Comparison of ENCODE assay signal across 10 cellular contexts in the genomic region with DNA sequence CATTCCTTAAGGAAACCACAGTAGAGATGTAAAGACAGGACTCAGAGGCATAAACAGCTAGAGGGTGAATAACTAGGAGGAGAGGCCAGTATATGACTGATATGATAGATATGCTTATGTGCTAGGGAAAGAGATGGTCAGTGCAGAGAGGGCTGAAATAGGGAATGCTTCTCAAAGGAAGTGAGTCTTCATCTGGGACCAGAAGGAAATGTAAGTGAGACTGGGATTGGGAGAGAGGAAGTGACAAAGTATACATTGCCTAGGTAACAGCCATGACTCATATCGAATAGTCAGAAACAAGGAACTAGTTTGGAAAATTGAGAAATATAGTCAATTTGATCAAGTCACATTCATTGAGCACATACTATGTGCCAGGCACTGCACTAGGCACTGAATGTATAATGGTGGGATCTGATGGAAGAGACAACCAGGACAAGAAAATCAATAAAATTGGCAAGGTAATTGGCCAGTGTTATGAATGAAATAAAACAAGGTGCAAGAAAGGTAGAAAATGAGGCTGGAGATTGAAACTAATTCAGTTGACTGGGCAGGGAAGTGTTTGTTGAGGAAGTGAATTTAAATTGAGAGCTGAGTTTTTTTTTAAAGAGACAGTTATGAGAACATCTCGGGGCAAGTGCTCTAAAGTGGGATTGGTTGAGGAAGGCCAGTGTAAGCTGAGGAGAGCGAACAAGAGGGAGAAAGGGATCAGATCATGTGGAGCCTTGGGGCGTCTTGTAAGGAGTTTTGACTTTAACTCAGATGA. TPM values are rescaled to one million over a fixed set of nuclear protein-coding genes. Genes with fewer than 3 reads are reported as not detected.
A peak's percentile ranks its signal among the peaks of the same experiment; 100 is the strongest.
DNase-seq lines count a peak whose midpoint lies in the region; ATAC-seq, FAIRE-seq and TF ChIP-seq lines count a peak whose summit lies in the region.
"Had no signal": no experiment of that assay in that cellular context is flagged by ENCODE, and none has a peak within 500 bp of the region (broad histone marks: within the 10 kb centered on the region; RNA-seq: fewer than 3 reads in every experiment).

No MANE protein-coding gene starts in this region.

- peaks cover 80% of the 10 kb centered on the region for H3K4me1 ChIP-seq in DND-41 (ENCODE audit: insufficient read depth, low read length)
- peaks cover 34% of the 10 kb centered on the region for H3K4me1 ChIP-seq in astrocyte (ENCODE audit: insufficient read depth, low read length)
- peaks cover 64 to 69% of the 10 kb centered on the region in 2 donors for H3K4me1 ChIP-seq in naive thymus-derived CD4-positive, alpha-beta T cell (ENCODE audit: control insufficient read depth in 2 of 2, insufficient read depth in 2 of 2, low read length in 2 of 2)
- peaks cover 31% of the 10 kb centered on the region for H3K4me1 ChIP-seq in suprapubic skin
- peaks cover 15 to 24% of the 10 kb centered on the region in 2 donors for H3K4me1 ChIP-seq in gastrocnemius medialis

- H3K36me3 Mint-ChIP-seq in astrocyte (ENCODE audit: low read depth, unreplicated experiment), result peaks cover 2% of the 10 kb centered on the region
- H3K36me3 Mint-ChIP-seq in naive thymus-derived CD4-positive, alpha-beta T cell, result peaks cover 7 to 55% (median 50%) of the 10 kb centered on the region in 5 donors

- ATAC-seq in DND-41 (ENCODE audit: insufficient read depth, low read depth), result no peak
- ATAC-seq in naive thymus-derived CD4-positive, alpha-beta T cell, result peak; percentile 23
- ATAC-seq in gastrocnemius medialis, result no peak
- ATAC-seq in GM18870 (IDR thresholded peaks at IDR 0.05; ENCODE audit: unreplicated experiment), result no peak

- FAIRE-seq in astrocyte (lab: Jason Lieb, UNC), result no peak

- WGBS in suprapubic skin, result 90% methylated on average over 4 of the region's 4 CpGs

- H3K9me3 Mint-ChIP-seq in astrocyte (ENCODE audit: unreplicated experiment), result no peaks in the 10 kb centered on the region
- H3K9me3 Mint-ChIP-seq in naive thymus-derived CD4-positive, alpha-beta T cell, result peaks cover 0 to 2% (median 0%) of the 10 kb centered on the region in 11 donors

- H3K27ac Mint-ChIP-seq in astrocyte (ENCODE audit: unreplicated experiment), result peak overlapping the region; percentile 55
- peak overlapping the region; percentile 67 to 99 (median 87) for H3K27ac Mint-ChIP-seq in naive thymus-derived CD4-positive, alpha-beta T cell

- H3K27ac ChIP-seq in DND-41 (ENCODE audit: low read length) (peak overlapping the region; percentile 32), astrocyte (ENCODE audit: low read depth, low read length) (peak overlapping the region; percentile 92), suprapubic skin (no peak overlapping the region), gastrocnemius medialis (no peak overlapping the region)
- peak overlapping the region; percentile 58 for H3K27ac ChIP-seq in naive thymus-derived CD4-positive, alpha-beta T cell (ENCODE audit: low read depth, low read length)
- H3K27ac ChIP-seq: HL-60 had no signal

- H3K4me3 ChIP-seq in DND-41 (ENCODE audit: low read depth in 1 of 2, low read length in 2 of 2), result no peak overlapping the region
- no peak overlapping the region for H3K4me3 ChIP-seq in MG63
- H3K4me3 ChIP-seq in astrocyte (ENCODE audit: insufficient read depth, low read depth, low read length), result peak overlapping the region; percentile 1
- H3K4me3 ChIP-seq in naive thymus-derived CD4-positive, alpha-beta T cell (ENCODE audit: low read length), result peak overlapping the region; percentile 43
- no peak overlapping the region for H3K4me3 ChIP-seq in suprapubic skin
- H3K4me3 ChIP-seq in gastrocnemius medialis, result no peak overlapping the region

- H3K79me2 ChIP-seq in DND-41 (ENCODE audit: insufficient read depth, low read length) (peaks cover 80% of the 10 kb centered on the region), astrocyte (ENCODE audit: insufficient read depth, low read length) (no peaks in the 10 kb centered on the region)

- peaks cover 24% of the 10 kb centered on the region for H3K4me1 Mint-ChIP-seq in astrocyte (ENCODE audit: low read depth, unreplicated experiment)
- H3K4me1 Mint-ChIP-seq in naive thymus-derived CD4-positive, alpha-beta T cell, result peaks cover 63 to 79% (median 75%) of the 10 kb centered on the region in 7 donors

- CTCF ChIA-PET in naive thymus-derived CD4-positive, alpha-beta T cell (lab: Charles Lee), result interaction anchor here (0.5 to 4.2 kb wide), 3 partner anchors 12 to 82 kb away, joined by 3 to 13 read pairs (median 3); no protein-coding TSS in a partner anchor

- POLR2A ChIA-PET in naive thymus-derived CD4-positive, alpha-beta T cell (lab: Charles Lee), result interaction anchor here (1.1 to 4.9 kb wide), 7 partner anchors 10 to 72 kb away, joined by 3 to 31 read pairs (median 4); partner anchors contain the start of gene LNPEP

- H2AFZ ChIP-seq in DND-41 (ENCODE audit: low read depth, low read length) (no peak overlapping the region), astrocyte (ENCODE audit: low read depth, low read length) (no peak overlapping the region)

- H3K4me2 ChIP-seq in DND-41 (ENCODE audit: insufficient read depth, low read length) (peak overlapping the region; percentile 37), astrocyte (ENCODE audit: low read length) (peak overlapping the region; percentile 66)

- DNase-seq in DND-41, result no peak
- DNase-seq in MG63, result peak; percentile 20
- DNase-seq in astrocyte (ENCODE audit: low read depth), result peak; percentile 66
- no peak for DNase-seq in naive thymus-derived CD4-positive, alpha-beta T cell
- no peak for DNase-seq in suprapubic skin (ENCODE audit: low spot score in 2 of 2)
- no peak for DNase-seq in D341Med (ENCODE audit: low spot score)
- no peak for DNase-seq in gastrocnemius medialis
- DNase-seq: stomach had no signal

- H3K27me3 ChIP-seq in DND-41 (ENCODE audit: insufficient read depth, low read length, poor library complexity) (no peaks in the 10 kb centered on the region), MG63 (no peaks in the 10 kb centered on the region), astrocyte (ENCODE audit: insufficient read depth, low read length) (no peaks in the 10 kb centered on the region), suprapubic skin (no peaks in the 10 kb centered on the region), gastrocnemius medialis (no peaks in the 10 kb centered on the region)
- H3K27me3 ChIP-seq in naive thymus-derived CD4-positive, alpha-beta T cell (ENCODE audit: control insufficient read depth in 2 of 2, insufficient read depth in 2 of 2, low read length in 2 of 2), result no peaks in the 10 kb centered on the region
- H3K27me3 ChIP-seq: stomach had no signal

- H3K9me3 ChIP-seq in DND-41 (ENCODE audit: insufficient read depth, low read length, severe bottlenecking) (no peaks in the 10 kb centered on the region), MG63 (no peaks in the 10 kb centered on the region), astrocyte (ENCODE audit: insufficient read depth, low read depth, low read length) (no peaks in the 10 kb centered on the region), suprapubic skin (no peaks in the 10 kb centered on the region), gastrocnemius medialis (no peaks in the 10 kb centered on the region)
- H3K9me3 ChIP-seq in naive thymus-derived CD4-positive, alpha-beta T cell (ENCODE audit: control insufficient read depth in 2 of 3, low read length in 3 of 3), result no peaks in the 10 kb centered on the region
- H3K9me3 ChIP-seq: stomach had no signal

- TF ChIP-seq EP300 in suprapubic skin (IDR thresholded peaks at IDR 0.05), result no peak

- H3K4me3 Mint-ChIP-seq in astrocyte (ENCODE audit: unreplicated experiment), result no peak overlapping the region
- peak overlapping the region; percentile 68 to 92 (median 80) for H3K4me3 Mint-ChIP-seq in naive thymus-derived CD4-positive, alpha-beta T cell

- no peak for TF ChIP-seq CTCF in DND-41 (IDR thresholded peaks at IDR 0.05; ENCODE audit: borderline replicate concordance, extremely low read depth, low read length, poor library complexity, severe bottlenecking)
- TF ChIP-seq CTCF in astrocyte (IDR thresholded peaks at IDR 0.05; ENCODE audit: insufficient read depth, low read depth, low read length), result no peak
- no peak for TF ChIP-seq CTCF in suprapubic skin (IDR thresholded peaks at IDR 0.05)
- TF ChIP-seq CTCF in gastrocnemius medialis (IDR thresholded peaks at IDR 0.05 in 4 of 5, conservative IDR thresholded peaks at IDR 0.05 in 1 of 5), result no peak

- H3K9ac ChIP-seq in DND-41 (ENCODE audit: low read depth, low read length), result no peak overlapping the region
- peak overlapping the region; percentile 63 for H3K9ac ChIP-seq in astrocyte (ENCODE audit: low read length)

- intact Hi-C loops in naive thymus-derived CD4-positive, alpha-beta T cell (cut with micrococcal nuclease), result loop anchor here (1.0 kb wide), 1 partner anchor 9 kb away; no protein-coding TSS in a partner anchor
- intact Hi-C loops in gastrocnemius medialis (cut with DNase I; ENCODE audit: low total_unique reads), result no loop called here

- H3K27me3 Mint-ChIP-seq in astrocyte (ENCODE audit: low read depth, unreplicated experiment), result no peaks in the 10 kb centered on the region
- H3K27me3 Mint-ChIP-seq in naive thymus-derived CD4-positive, alpha-beta T cell, result no peaks in the 10 kb centered on the region

- in situ Hi-C loops in gastrocnemius medialis (cut with MboI; ENCODE audit: low sequenced_read_pairs in 4 of 4), result no loop called here

- peaks cover 62% of the 10 kb centered on the region for H3K36me3 ChIP-seq in DND-41 (ENCODE audit: insufficient read depth, low read length)
- H3K36me3 ChIP-seq in MG63, result peaks cover 7% of the 10 kb centered on the region; the same call in 1 of the 2 replicates
- no peaks in the 10 kb centered on the region for H3K36me3 ChIP-seq in astrocyte (ENCODE audit: insufficient read depth, low read length)
- H3K36me3 ChIP-seq in naive thymus-derived CD4-positive, alpha-beta T cell (ENCODE audit: control insufficient read depth in 2 of 3, insufficient read depth in 3 of 3, low read length in 3 of 3), result peaks cover 5 to 29% (median 25%) of the 10 kb centered on the region in 3 experiments
- H3K36me3 ChIP-seq in suprapubic skin, result peaks cover 6% of the 10 kb centered on the region
- no peaks in the 10 kb centered on the region for H3K36me3 ChIP-seq in gastrocnemius medialis

- H4K20me1 ChIP-seq in DND-41 (ENCODE audit: insufficient read depth, low read length) (peaks cover 4% of the 10 kb centered on the region; the same call in 1 of the 2 replicates), astrocyte (ENCODE audit: insufficient read depth, low read length) (no peaks in the 10 kb centered on the region)

- TF ChIP-seq POLR2A in suprapubic skin (IDR thresholded peaks at IDR 0.05) (no peak), gastrocnemius medialis (IDR thresholded peaks at IDR 0.05) (no peak)

RNA-seq across cellular contexts. Expression of gene ERAP2, which starts 4.3 kb away (rescaled TPM):
- 0.43 and 1.9 TPM in 2 replicates for total RNA-seq in MG63 (2014; rRNA removed; shearing (Covaris generic); ENCODE audit: low replicate concordance)
- total RNA-seq in astrocyte, result 2.3 and 2.5 TPM in 2 replicates
- total RNA-seq in naive thymus-derived CD4-positive, alpha-beta T cell, result 100 to 1,000 TPM in 2 of 5 experiments, 10 to 100 TPM in 3; 42.5 to 158 (median 97.2) TPM
- 100 to 1,000 TPM in 1 of 2 donors, 10 to 100 TPM in 1; 11.1 to 161 TPM for polyA plus RNA-seq in naive thymus-derived CD4-positive, alpha-beta T cell
- total RNA-seq in suprapubic skin, result 10 to 100 TPM in 2 of 4 donors, 1 to 10 TPM in 2; 9.0 to 14.0 (median 11.5) TPM
- total RNA-seq in gastrocnemius medialis, result 1 to 10 TPM; 1.1 to 8.5 (median 2.9) TPM

RNA-seq across cellular contexts. Expression of gene LNPEP, which starts 55.3 kb away (rescaled TPM):
- 21.4 and 24.2 TPM in 2 replicates for total RNA-seq in MG63 (2014; rRNA removed; shearing (Covaris generic); ENCODE audit: low replicate concordance)
- total RNA-seq in astrocyte (34.9 and 36.3 TPM in 2 replicates), suprapubic skin (100 to 1,000 TPM in 1 of 4 donors, 10 to 100 TPM in 3; 43.7 to 107 (median 69.9) TPM), gastrocnemius medialis (10 to 100 TPM; 31.9 to 48.7 (median 33.1) TPM)
- total RNA-seq in naive thymus-derived CD4-positive, alpha-beta T cell, result 100 to 1,000 TPM in 1 of 5 experiments, 10 to 100 TPM in 4; 82.4 to 109 (median 88.8) TPM
- 10 to 100 TPM; 53.2 to 54.5 TPM for polyA plus RNA-seq in naive thymus-derived CD4-positive, alpha-beta T cell

Comparison
In these comparisons a context has a peak if more than half of its experiments do, and no peak if none do; other contexts are left out.
1. DNase-seq: peak in MG63 (single experiment) and astrocyte (single experiment); none in DND-41 (single experiment), naive thymus-derived CD4-positive, alpha-beta T cell (0 of 9), suprapubic skin (0 of 2), D341Med (single experiment) and gastrocnemius medialis (0 of 2).
2. H3K27ac ChIP-seq: peak in DND-41 (single experiment), astrocyte (single experiment) and naive thymus-derived CD4-positive, alpha-beta T cell (single experiment); none in suprapubic skin (single experiment) and gastrocnemius medialis (0 of 4).
3. H3K4me3 ChIP-seq: peak in astrocyte (single experiment) and naive thymus-derived CD4-positive, alpha-beta T cell (single experiment); none in DND-41 (0 of 2), MG63 (single experiment), suprapubic skin (single experiment) and gastrocnemius medialis (0 of 4).